18 cellular contexts compared by ENCODE assay signal in genomic region chr19:9640956-9641355, GRCh38. TPM values are rescaled to one million over a fixed set of nuclear protein-coding genes. Genes with fewer than 3 reads are reported as not detected.
A peak's percentile ranks its signal among the peaks of the same experiment; 100 is the strongest.
DNase-seq lines count a peak whose midpoint lies in the region; ATAC-seq and TF ChIP-seq lines count a peak whose summit lies in the region.
"Had no signal": no experiment of that assay in that cellular context is flagged by ENCODE, and none has a peak within 500 bp of the region (broad histone marks: within the 10 kb centered on the region; RNA-seq: fewer than 3 reads in every experiment).

No MANE protein-coding gene starts in this region.

- H2AFZ ChIP-seq in PC-3 (ENCODE audit: low read length) (no peak overlapping the region), mesenchymal stem cell (ENCODE audit: low read depth, low read length) (no peak overlapping the region)

- H3K4ac ChIP-seq in mesenchymal stem cell (ENCODE audit: low read depth in 1 of 2, low read length in 2 of 2) = no peak overlapping the region

- H3K9me3 ChIP-seq in CD8-positive, alpha-beta T cell (ENCODE audit: low read length) = no peaks in the 10 kb centered on the region
- H3K9me3 ChIP-seq in PC-3 (ENCODE audit: low read length) = peaks cover 5% of the 10 kb centered on the region; the same call in 1 of the 2 replicates
- H3K9me3 ChIP-seq in endodermal cell (ENCODE audit: control insufficient read depth, low read length) = peaks cover 15% of the 10 kb centered on the region
- peaks cover 25% of the 10 kb centered on the region for H3K9me3 ChIP-seq in mesenchymal stem cell (ENCODE audit: control insufficient read depth, low read length)

- H3K9me3 Mint-ChIP-seq in CD8-positive, alpha-beta T cell = peaks cover 5% of the 10 kb centered on the region
- H3K9me3 Mint-ChIP-seq in endodermal cell = peaks cover 29% of the 10 kb centered on the region
- peaks cover 29% of the 10 kb centered on the region for H3K9me3 Mint-ChIP-seq in nephron progenitor cell

- H3K9me2 ChIP-seq in PC-3 (replicated peaks; ENCODE audit: low read length) = no peaks in the 10 kb centered on the region

- intact Hi-C loops in CD8-positive, alpha-beta T cell (cut with DNase I, micrococcal nuclease) = no loop called here
- intact Hi-C loops in PC-3 (cut with micrococcal nuclease) = no loop called here

- H2BK15ac ChIP-seq in mesenchymal stem cell (ENCODE audit: low read depth, poor library complexity, severe bottlenecking) = no peak overlapping the region

- WGBS in endodermal cell (ENCODE audit: insufficient coverage in 1 of 2, insufficient read length in 1 of 2), 2 experiments = 85 to 86% methylated on average over 1 of the region's 1 CpG
- 93% methylated on average over 1 of the region's 1 CpG for WGBS in mesenchymal stem cell

- no peak overlapping the region for H3K14ac ChIP-seq in mesenchymal stem cell (ENCODE audit: low read length in 2 of 2)

- H3K4me1 Mint-ChIP-seq in CD8-positive, alpha-beta T cell (ENCODE audit: low read depth) = peaks cover 2% of the 10 kb centered on the region
- H3K4me1 Mint-ChIP-seq in endodermal cell (no peaks in the 10 kb centered on the region), nephron progenitor cell (peaks cover 11% of the 10 kb centered on the region)
- H3K4me1 Mint-ChIP-seq: CD14-positive monocyte, H9 had no signal

- H3K23ac ChIP-seq in mesenchymal stem cell (ENCODE audit: low read length in 2 of 2) = no peak overlapping the region

- DNase-seq in CD8-positive, alpha-beta T cell = no peak
- peak; percentile 64 for DNase-seq in PC-3
- no peak for DNase-seq in endodermal cell
- DNase-seq in nephron progenitor cell = no peak
- no peak for DNase-seq in DMS79 treated with DMSO at 0.1 percent for 48 hours (lab: John Stamatoyannopoulos, UW)
- no peak for DNase-seq in mesenchymal stem cell
- DNase-seq: 8988T; Calu3; CD4-positive, alpha-beta memory T cell; DND-41; EL; H9; IMR-90 had no signal

- CTCF ChIA-PET in CD8-positive, alpha-beta T cell (lab: Charles Lee) = no interaction called here
- CTCF ChIA-PET in PC-3 (lab: Charles Lee) = no interaction called here

- no peak overlapping the region for H3K18ac ChIP-seq in mesenchymal stem cell (ENCODE audit: low read depth in 1 of 2, low read length in 2 of 2)

- H3K36me3 Mint-ChIP-seq in CD8-positive, alpha-beta T cell = peaks cover 27% of the 10 kb centered on the region
- H3K36me3 Mint-ChIP-seq in endodermal cell (ENCODE audit: low read depth) = peaks cover 21% of the 10 kb centered on the region
- H3K36me3 Mint-ChIP-seq in nephron progenitor cell (ENCODE audit: low read depth) = peaks cover 30% of the 10 kb centered on the region

- no peak overlapping the region for H2BK5ac ChIP-seq in mesenchymal stem cell (ENCODE audit: low read depth, low read length, poor library complexity, severe bottlenecking)

- H2BK12ac ChIP-seq in mesenchymal stem cell (ENCODE audit: low read length in 2 of 2) = no peak overlapping the region

- no peak for TF ChIP-seq CTCF in CD8-positive, alpha-beta T cell (IDR thresholded peaks at IDR 0.05)
- TF ChIP-seq CTCF in PC-3 (conservative IDR thresholded peaks at IDR 0.05; ENCODE audit: low read depth, low read length) (no peak), endodermal cell (conservative IDR thresholded peaks at IDR 0.05) (no peak), nephron progenitor cell (IDR thresholded peaks at IDR 0.05) (no peak)

- H3K4me2 ChIP-seq in PC-3 (ENCODE audit: low read length) (no peak overlapping the region), mesenchymal stem cell (ENCODE audit: low read length, poor library complexity, severe bottlenecking) (no peak overlapping the region)
- H3K4me2 ChIP-seq: BLaER1 had no signal

- H3K36me3 ChIP-seq in CD8-positive, alpha-beta T cell (ENCODE audit: insufficient read depth, low read length) = no peaks in the 10 kb centered on the region
- H3K36me3 ChIP-seq in PC-3 (ENCODE audit: low read depth, low read length) (peaks cover 8% of the 10 kb centered on the region; the same call in 1 of the 2 replicates), endodermal cell (ENCODE audit: control insufficient read depth, insufficient read depth, low read length) (peaks cover 5% of the 10 kb centered on the region), mesenchymal stem cell (ENCODE audit: control insufficient read depth in 1 of 2, insufficient read depth in 2 of 2, low read depth in 1 of 2, low read length in 2 of 2) (peaks cover 32 to 52% of the 10 kb centered on the region in 2 experiments)

- no TSS peak for BruUV-seq in PC-3 (replicated peaks; lab: Mats Ljungman, UMichigan)

- H3K9ac ChIP-seq in PC-3 (ENCODE audit: low read length) = no peak overlapping the region
- no peak overlapping the region for H3K9ac ChIP-seq in endodermal cell (ENCODE audit: extremely low read depth, low read length, poor library complexity, severe bottlenecking)
- no peak overlapping the region for H3K9ac ChIP-seq in mesenchymal stem cell (ENCODE audit: low read length)
- H3K9ac ChIP-seq: BLaER1 had no signal

- H3K4me3 ChIP-seq in CD8-positive, alpha-beta T cell (ENCODE audit: low read depth, low read length) = no peak overlapping the region
- H3K4me3 ChIP-seq in PC-3 (ENCODE audit: low read length) (no peak overlapping the region; the same call in 1 of the 2 replicates), endodermal cell (ENCODE audit: low read length) (no peak overlapping the region), mesenchymal stem cell (ENCODE audit: insufficient read depth in 1 of 2, low read depth in 1 of 2, low read length in 2 of 2) (no peak overlapping the region)
- H3K4me3 ChIP-seq: BLaER1, GM12878 had no signal

- no peak overlapping the region for H2BK120ac ChIP-seq in mesenchymal stem cell (ENCODE audit: low read depth, low read length)

- no peaks in the 10 kb centered on the region for H3K79me2 ChIP-seq in PC-3 (ENCODE audit: low read length)

- H3K27ac ChIP-seq in CD8-positive, alpha-beta T cell (ENCODE audit: low read depth, low read length) = no peak overlapping the region
- H3K27ac ChIP-seq in PC-3 (ENCODE audit: low read length) (no peak overlapping the region), endodermal cell (ENCODE audit: low read depth, low read length) (peak overlapping the region; percentile 24), mesenchymal stem cell (ENCODE audit: low read length, poor library complexity, severe bottlenecking) (no peak overlapping the region)
- H3K27ac ChIP-seq: BLaER1, HL-60 had no signal

- H4K20me1 ChIP-seq in PC-3 (ENCODE audit: low read length) = no peaks in the 10 kb centered on the region

- H3F3A ChIP-seq in PC-3 (ENCODE audit: low read length, unreplicated experiment) = no peaks in the 10 kb centered on the region

- H2AK5ac ChIP-seq in mesenchymal stem cell (ENCODE audit: low read length, severe bottlenecking) = no peak overlapping the region

- H3K4me3 Mint-ChIP-seq in CD8-positive, alpha-beta T cell = no peak overlapping the region
- H3K4me3 Mint-ChIP-seq in endodermal cell (no peak overlapping the region), nephron progenitor cell (no peak overlapping the region)
- H3K4me3 Mint-ChIP-seq: CD14-positive monocyte, H9 had no signal

- no peaks in the 10 kb centered on the region for H3K27me3 Mint-ChIP-seq in CD8-positive, alpha-beta T cell (ENCODE audit: low read depth)
- H3K27me3 Mint-ChIP-seq in endodermal cell (ENCODE audit: insufficient read depth) = no peaks in the 10 kb centered on the region
- no peaks in the 10 kb centered on the region for H3K27me3 Mint-ChIP-seq in nephron progenitor cell (ENCODE audit: low read depth, poor library complexity)
- H3K27me3 Mint-ChIP-seq: CD4-positive, alpha-beta memory T cell had no signal

- POLR2A ChIA-PET in CD8-positive, alpha-beta T cell (lab: Charles Lee) = no interaction called here
- POLR2A ChIA-PET in PC-3 (lab: Charles Lee; ENCODE audit: unreplicated experiment) = no interaction called here

- no peaks in the 10 kb centered on the region for H3K4me1 ChIP-seq in CD8-positive, alpha-beta T cell (ENCODE audit: insufficient read depth, low read length)
- H3K4me1 ChIP-seq in PC-3 (ENCODE audit: insufficient read depth, low read length) (peaks cover 9% of the 10 kb centered on the region), endodermal cell (ENCODE audit: control insufficient read depth, insufficient read depth, low read length) (no peaks in the 10 kb centered on the region), mesenchymal stem cell (ENCODE audit: control insufficient read depth, insufficient read depth, low read depth, low read length) (no peaks in the 10 kb centered on the region)
- H3K4me1 ChIP-seq: BLaER1 had no signal

- no peak overlapping the region for H4K91ac ChIP-seq in mesenchymal stem cell (ENCODE audit: low read length)

- H3K79me1 ChIP-seq in mesenchymal stem cell (replicated peaks; ENCODE audit: low read length, poor library complexity, severe bottlenecking) = peaks cover 15% of the 10 kb centered on the region

- peak overlapping the region; percentile 35 for H3K27ac Mint-ChIP-seq in CD8-positive, alpha-beta T cell
- H3K27ac Mint-ChIP-seq in endodermal cell (no peak overlapping the region), nephron progenitor cell (peak overlapping the region; percentile 79)
- H3K27ac Mint-ChIP-seq: H9 had no signal

- H4K8ac ChIP-seq in mesenchymal stem cell (ENCODE audit: low read length) = no peak overlapping the region

- no peaks in the 10 kb centered on the region for H3K27me3 ChIP-seq in CD8-positive, alpha-beta T cell (ENCODE audit: insufficient read depth, low read length)
- H3K27me3 ChIP-seq in PC-3 (ENCODE audit: low read length) = no peaks in the 10 kb centered on the region
- no peaks in the 10 kb centered on the region for H3K27me3 ChIP-seq in endodermal cell (ENCODE audit: control insufficient read depth, insufficient read depth, low read length, poor library complexity, severe bottlenecking)
- H3K27me3 ChIP-seq in mesenchymal stem cell (ENCODE audit: control insufficient read depth in 1 of 2, insufficient read depth in 1 of 2, low read length in 2 of 2) = no peaks in the 10 kb centered on the region
- H3K27me3 ChIP-seq: BLaER1 had no signal

- ATAC-seq in CD8-positive, alpha-beta T cell = no peak
- ATAC-seq in PC-3 (no peak), HG02798 (IDR thresholded peaks at IDR 0.05; ENCODE audit: poor library complexity, unreplicated experiment) (no peak)
- ATAC-seq: GM12878 had no signal

RNA-seq across cellular contexts. Expression of gene ZNF561, which starts 19.9 kb away (rescaled TPM):
- total RNA-seq in CD8-positive, alpha-beta T cell = 10 to 100 TPM; 35.5 to 39.8 TPM
- total RNA-seq in PC-3 (2014; rRNA removed) = 20.1 and 23.3 TPM in 2 replicates
- total RNA-seq in endodermal cell = 10 to 100 TPM; 51.0 to 57.2 TPM
- 47.1 TPM for polyA plus RNA-seq in endodermal cell (2013, experiment 1 of 2)
- 40.5 TPM for polyA plus RNA-seq in endodermal cell (2013, experiment 2 of 2)
- polyA plus RNA-seq in mesenchymal stem cell (2013, experiment 1 of 2) = 25.6 TPM
- 24.3 TPM for polyA plus RNA-seq in mesenchymal stem cell (2013, experiment 2 of 2)

RNA-seq across cellular contexts. Expression of gene ZNF562, which starts 33.9 kb away (rescaled TPM):
- total RNA-seq in CD8-positive, alpha-beta T cell = 10 to 100 TPM; 13.6 to 16.5 TPM
- total RNA-seq in PC-3 (2014; rRNA removed) (21.0 and 26.0 TPM in 2 replicates), endodermal cell (10 to 100 TPM in 1 of 2 donors, 1 to 10 TPM in 1; 1.9 to 15.5 TPM)
- polyA plus RNA-seq in endodermal cell (2013, experiment 1 of 2) = 24.7 TPM
- polyA plus RNA-seq in endodermal cell (2013, experiment 2 of 2) = 23.8 TPM
- 4.3 TPM for polyA plus RNA-seq in mesenchymal stem cell (2013, experiment 1 of 2)
- polyA plus RNA-seq in mesenchymal stem cell (2013, experiment 2 of 2) = 4.6 TPM

RNA-seq across cellular contexts. Expression of gene ZNF121, which starts 56.7 kb away (rescaled TPM):
- 10 to 100 TPM; 40.6 to 43.2 TPM for total RNA-seq in CD8-positive, alpha-beta T cell
- total RNA-seq in PC-3 (2014; rRNA removed) (52.6 and 65.6 TPM in 2 replicates), endodermal cell (100 to 1,000 TPM; 100 to 168 TPM)
- polyA plus RNA-seq in endodermal cell (2013, experiment 1 of 2) = 46.3 TPM
- 47.2 TPM for polyA plus RNA-seq in endodermal cell (2013, experiment 2 of 2)
- 9.6 TPM for polyA plus RNA-seq in mesenchymal stem cell (2013, experiment 1 of 2)
- polyA plus RNA-seq in mesenchymal stem cell (2013, experiment 2 of 2) = 8.5 TPM
